In genomic region chr9:92598382-92598781, GRCh38 we compare ENCODE assay signal across 27 cellular contexts.
DNase-seq lines count a peak whose midpoint lies in the region; ATAC-seq and TF ChIP-seq lines count a peak whose summit lies in the region.
"Had no signal": no experiment of that assay in that cellular context is flagged by ENCODE, and none has a peak within 500 bp of the region (broad histone marks: within the 10 kb centered on the region; RNA-seq: fewer than 3 reads in every experiment).

No MANE protein-coding gene starts in this region.

- H3K27me3 ChIP-seq in right cardiac atrium (ENCODE audit: control insufficient read depth, insufficient read depth) (no peaks in the 10 kb centered on the region), prostate gland (replicated peaks; ENCODE audit: insufficient read depth) (no peaks in the 10 kb centered on the region), upper lobe of left lung (no peaks in the 10 kb centered on the region)
- H3K27me3 ChIP-seq: pancreas, Peyer's patch, SJSA1 had no signal

- 62% methylated on average over 2 of the region's 2 CpGs for WGBS in right cardiac atrium
- 57% methylated on average over 2 of the region's 2 CpGs for WGBS in prostate gland
- WGBS in upper lobe of left lung, 2 donors, result 62 to 69% methylated on average over 2 of the region's 2 CpGs

- no peak for DNase-seq in right cardiac atrium
- DNase-seq in prostate gland (ENCODE audit: low spot score), result no peak
- DNase-seq in upper lobe of left lung, result no peak
- no peak for DNase-seq in OCI-M2 (lab: John Stamatoyannopoulos, UW; ENCODE audit: unreplicated experiment)
- no peak for DNase-seq in activated T-cell treated with anti-CD3 and anti-CD28 coated beads, Interleukin-2, amount 50 U/mL, for 24 hours
- no peak for DNase-seq in DMS 273 (lab: John Stamatoyannopoulos, UW; ENCODE audit: unreplicated experiment)
- DNase-seq in islet precursor cell, result no peak
- DNase-seq: activated CD8-positive, alpha-beta memory T cell treated with anti-CD3 and anti-CD28 coated beads for 24 hours; activated naive CD4-positive, alpha-beta T cell; activated T-cell treated with anti-CD3 and anti-CD28 coated beads, Interleukin-2, amount 50 U/mL, for 4 hours; C1 segment of cervical spinal cord; Caco-2; cortex of kidney; DMS79 treated with DMSO at 0.1 percent for 48 hours; midbrain; MM.1S; naive thymus-derived CD8-positive, alpha-beta T cell; NCI-H1417 treated with DMSO at 0.1 percent for 48 hours; NCI-H510A treated with DMSO at 0.1 percent for 48 hours; NK-92 treated with Interleukin-12 subunit alpha and Interleukin-12 subunit beta, amount 100 ng/mL, for 24 hours; pancreas; Peyer's patch; stimulated activated CD4-positive, alpha-beta T cell treated with anti-CD3 and anti-CD28 coated beads, Interleukin-2, amount 100 ng/mL, for 24 hours; T-cell had no signal

- no peak overlapping the region for H3K27ac Mint-ChIP-seq in activated T-cell treated with anti-CD3 and anti-CD28 coated beads, Interleukin-2, amount 50 U/mL, for 24 hours
- H3K27ac Mint-ChIP-seq: naive thymus-derived CD8-positive, alpha-beta T cell; T-cell had no signal

- peaks cover 6% of the 10 kb centered on the region for H3K4me1 ChIP-seq in right cardiac atrium (ENCODE audit: control insufficient read depth, insufficient read depth, low read length)
- H3K4me1 ChIP-seq in prostate gland (replicated peaks), result no peaks in the 10 kb centered on the region
- peaks cover 0 to 13% (median 3%) of the 10 kb centered on the region in 4 donors for H3K4me1 ChIP-seq in upper lobe of left lung
- H3K4me1 ChIP-seq: Caco-2, pancreas had no signal

- no peak overlapping the region for H3K4me3 Mint-ChIP-seq in activated T-cell treated with anti-CD3 and anti-CD28 coated beads, Interleukin-2, amount 50 U/mL, for 24 hours
- H3K4me3 Mint-ChIP-seq: activated T-cell treated with anti-CD3 and anti-CD28 coated beads, Interleukin-2, amount 50 U/mL, for 4 hours; naive thymus-derived CD8-positive, alpha-beta T cell; T-cell had no signal

- H3K27me3 Mint-ChIP-seq in activated T-cell treated with anti-CD3 and anti-CD28 coated beads, Interleukin-2, amount 50 U/mL, for 24 hours, result no peaks in the 10 kb centered on the region
- H3K27me3 Mint-ChIP-seq: naive thymus-derived CD8-positive, alpha-beta T cell; T-cell had no signal

- TF ChIP-seq EP300 in upper lobe of left lung (IDR thresholded peaks at IDR 0.05), result no peak

- H3K4me1 Mint-ChIP-seq in activated T-cell treated with anti-CD3 and anti-CD28 coated beads, Interleukin-2, amount 50 U/mL, for 24 hours (ENCODE audit: low read depth), result no peaks in the 10 kb centered on the region
- H3K4me1 Mint-ChIP-seq: T-cell had no signal

- H3K9me3 ChIP-seq in right cardiac atrium (ENCODE audit: control insufficient read depth, low read length) (no peaks in the 10 kb centered on the region), prostate gland (no peaks in the 10 kb centered on the region), upper lobe of left lung (no peaks in the 10 kb centered on the region)
- H3K9me3 ChIP-seq: Caco-2, pancreas, Peyer's patch, SJSA1 had no signal

- H3K27ac ChIP-seq in cingulate gyrus (ENCODE audit: low read depth, low read length), result peak overlapping the region; percentile 52
- H3K27ac ChIP-seq in right cardiac atrium (ENCODE audit: low read length), result peak overlapping the region; percentile 20
- peak overlapping the region; percentile 46 to 50 for H3K27ac ChIP-seq in prostate gland
- peak overlapping the region in 3 of 4 donors; percentile 24 to 63 (median 49) for H3K27ac ChIP-seq in upper lobe of left lung
- H3K27ac ChIP-seq: pancreas, SJSA1 had no signal

- TF ChIP-seq CTCF in prostate gland (IDR thresholded peaks at IDR 0.05), result no peak
- TF ChIP-seq CTCF in upper lobe of left lung (IDR thresholded peaks at IDR 0.05), result no peak

- peaks cover under 1% of the 10 kb centered on the region for H3K36me3 Mint-ChIP-seq in activated T-cell treated with anti-CD3 and anti-CD28 coated beads, Interleukin-2, amount 50 U/mL, for 24 hours (ENCODE audit: low read depth)

- H3K9me3 Mint-ChIP-seq in activated T-cell treated with anti-CD3 and anti-CD28 coated beads, Interleukin-2, amount 50 U/mL, for 24 hours, result peaks cover 4% of the 10 kb centered on the region

- H3K36me3 ChIP-seq in prostate gland, result no peaks in the 10 kb centered on the region
- no peaks in the 10 kb centered on the region for H3K36me3 ChIP-seq in upper lobe of left lung
- H3K36me3 ChIP-seq: pancreas, Peyer's patch, SJSA1 had no signal

- intact Hi-C loops in right cardiac atrium (cut with DNase I), result no loop called here
- intact Hi-C loops in prostate gland (cut with DNase I), result no loop called here

- H3K4me3 ChIP-seq in right cardiac atrium (ENCODE audit: low read length) (no peak overlapping the region), prostate gland (no peak overlapping the region), upper lobe of left lung (no peak overlapping the region)
- H3K4me3 ChIP-seq: K562, pancreas, Peyer's patch, SJSA1 had no signal

- no peak for TF ChIP-seq POLR2A in prostate gland (IDR thresholded peaks at IDR 0.05)
- TF ChIP-seq POLR2A in upper lobe of left lung (IDR thresholded peaks at IDR 0.05), result no peak

- ATAC-seq in right cardiac atrium (peak in 1 of 2 donors; percentile 56), upper lobe of left lung (ENCODE audit: low FRiP score in 2 of 2) (no peak)
- ATAC-seq: activated T-cell treated with anti-CD3 and anti-CD28 coated beads, Interleukin-2, amount 50 U/mL, for 4 hours; K562; naive thymus-derived CD8-positive, alpha-beta T cell; pancreas; T-cell had no signal
